8 cellular contexts compared by ENCODE assay signal in the genomic region with DNA sequence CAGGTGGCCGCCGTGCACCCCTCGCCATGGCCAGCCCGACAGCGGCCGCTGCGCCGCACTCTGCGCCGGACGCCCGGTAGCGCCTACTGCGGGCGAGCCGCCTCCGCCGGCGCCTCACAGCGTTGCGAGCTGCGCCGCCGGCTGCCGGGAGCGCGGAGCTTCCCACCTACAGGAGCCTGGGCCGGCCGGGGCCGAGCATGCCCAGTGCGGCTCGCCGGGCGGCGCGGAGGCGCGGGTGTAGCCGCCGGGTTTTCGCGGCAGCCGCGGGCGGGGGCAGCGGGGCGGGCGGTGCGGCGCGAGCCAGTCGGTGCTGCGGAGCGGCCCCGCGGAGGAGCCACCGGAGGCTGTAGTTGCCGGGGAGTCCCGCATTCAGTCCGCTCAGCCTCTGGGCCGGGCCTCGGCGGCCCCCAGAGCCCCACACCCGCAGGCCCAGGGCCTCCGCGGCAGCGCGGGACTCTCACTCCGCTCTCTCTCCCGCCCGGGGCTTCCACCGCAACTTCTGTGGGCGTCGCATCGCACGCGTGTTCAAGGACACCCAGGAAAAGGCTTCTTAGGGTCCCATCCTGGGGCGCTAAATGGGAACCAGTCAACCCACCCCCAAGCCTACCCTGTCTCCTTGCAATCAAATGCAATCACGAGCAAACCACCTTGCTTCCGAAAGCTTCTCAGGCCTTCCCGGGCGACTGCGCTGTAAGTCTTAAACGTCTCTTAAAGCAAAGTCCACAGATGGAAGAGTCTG. TPM values are rescaled to one million over a fixed set of nuclear protein-coding genes. Genes with fewer than 3 reads are reported as not detected.
DNase-seq lines count a peak whose midpoint lies in the region; ATAC-seq and TF ChIP-seq lines count a peak whose summit lies in the region.

TSS of gene MFAP3L (minus strand) at position 143 of the 739 bp plus-strand sequence. CDS start 20,518 bp downstream, outside the sequence.

- H3K27me3 ChIP-seq in HUES64 (ENCODE audit: insufficient read depth, low read length) (peaks cover 60% of the 10 kb centered on the region), neural progenitor cell (peaks cover 44% of the 10 kb centered on the region)

- no peaks in the 10 kb centered on the region; the same call in 1 of the 2 replicates for H3K9me3 ChIP-seq in HUES64 (ENCODE audit: insufficient read depth, low read depth, low read length)
- no peaks in the 10 kb centered on the region for H3K9me3 ChIP-seq in neural progenitor cell (ENCODE audit: low read depth)

- H3K79me2 ChIP-seq in neural progenitor cell (ENCODE audit: low read depth): peaks cover 1% of the 10 kb centered on the region

- peak within 1 kb of the TSS; percentile 95 for H3K4me3 Mint-ChIP-seq in neural progenitor cell
- H3K4me3 Mint-ChIP-seq in stimulated activated naive CD8-positive, alpha-beta T cell treated with anti-CD3 and anti-CD28 coated beads, Interleukin-15, amount 100 ng/mL, for 72 hours: peak within 1 kb of the TSS; percentile 89 to 90

- H3K27ac Mint-ChIP-seq in neural progenitor cell: peak within 1 kb of the TSS; percentile 98
- H3K27ac Mint-ChIP-seq in stimulated activated naive CD8-positive, alpha-beta T cell treated with anti-CD3 and anti-CD28 coated beads, Interleukin-15, amount 100 ng/mL, for 72 hours: peak within 1 kb of the TSS; percentile 96 to 97

- peak within 1 kb of the TSS; percentile 94 for H3K4me2 ChIP-seq in neural progenitor cell

- H3K36me3 ChIP-seq in HUES64 (ENCODE audit: insufficient read depth, low read length) (no peaks in the 10 kb centered on the region), neural progenitor cell (no peaks in the 10 kb centered on the region)

- H3K4me1 ChIP-seq in HUES64 (ENCODE audit: insufficient read depth, low read length): no peaks in the 10 kb centered on the region; the same call in 1 of the 2 replicates
- H3K4me1 ChIP-seq in neural progenitor cell: peaks cover 16% of the 10 kb centered on the region

- WGBS in HUES64: under 1% methylated on average over 84 of the region's 84 CpGs

- peak within 1 kb of the TSS; percentile 91 for H2AFZ ChIP-seq in neural progenitor cell (replicated peaks)

- peaks cover 6% of the 10 kb centered on the region for H3F3A ChIP-seq in neural progenitor cell (ENCODE audit: low read depth)

- peak; percentile 89 for ATAC-seq in GM21528 (IDR thresholded peaks at IDR 0.05; ENCODE audit: low FRiP score, unreplicated experiment)
- ATAC-seq in stimulated activated naive CD8-positive, alpha-beta T cell treated with anti-CD3 and anti-CD28 coated beads, Interleukin-15, amount 100 ng/mL, for 72 hours: peak; percentile 88

- H3K4me3 ChIP-seq in HUES64 (ENCODE audit: low read length): peak within 1 kb of the TSS; percentile 73
- H3K4me3 ChIP-seq in neural progenitor cell: peak within 1 kb of the TSS; percentile 72

- TF ChIP-seq CTCF in neural progenitor cell (IDR thresholded peaks at IDR 0.05): peak; percentile 20

- peaks cover 2% of the 10 kb centered on the region for H3K36me3 Mint-ChIP-seq in neural progenitor cell

- DNase-seq in DMS 273 (lab: John Stamatoyannopoulos, UW; ENCODE audit: unreplicated experiment) (peak; percentile 91), SHP77 treated with DMSO at 0.1 percent for 48 hours (lab: John Stamatoyannopoulos, UW) (peak; percentile 42), foreskin melanocyte (peak; percentile 71), neural progenitor cell (ENCODE audit: low spot score) (peak; percentile 97)
- peak; percentile 44 to 74 (median 48) for DNase-seq in activated naive CD4-positive, alpha-beta T cell (lab: John Stamatoyannopoulos, UW)
- peak; percentile 89 to 90 for DNase-seq in stimulated activated naive CD8-positive, alpha-beta T cell treated with anti-CD3 and anti-CD28 coated beads, Interleukin-15, amount 100 ng/mL, for 72 hours

- peaks cover 7% of the 10 kb centered on the region for H3K4me1 Mint-ChIP-seq in neural progenitor cell
- peaks cover 14% of the 10 kb centered on the region for H3K4me1 Mint-ChIP-seq in stimulated activated naive CD8-positive, alpha-beta T cell treated with anti-CD3 and anti-CD28 coated beads, Interleukin-15, amount 100 ng/mL, for 72 hours

- H3K9ac ChIP-seq in HUES64 (ENCODE audit: low read depth, low read length) (peak within 1 kb of the TSS; percentile 74), neural progenitor cell (peak within 1 kb of the TSS; percentile 53)

- peaks cover 16% of the 10 kb centered on the region for H3K27me3 Mint-ChIP-seq in neural progenitor cell (ENCODE audit: insufficient read depth, low read depth)
- H3K27me3 Mint-ChIP-seq in stimulated activated naive CD8-positive, alpha-beta T cell treated with anti-CD3 and anti-CD28 coated beads, Interleukin-15, amount 100 ng/mL, for 72 hours: peaks cover 33% of the 10 kb centered on the region

- H3K27ac ChIP-seq in HUES64 (ENCODE audit: low read depth, low read length): peak within 1 kb of the TSS; percentile 72; the same call in 1 of the 2 replicates
- peak within 1 kb of the TSS; percentile 79 for H3K27ac ChIP-seq in neural progenitor cell

- H4K20me1 ChIP-seq in neural progenitor cell (ENCODE audit: low read depth): no peaks in the 10 kb centered on the region

- no peaks in the 10 kb centered on the region for H3K9me3 Mint-ChIP-seq in neural progenitor cell
- H3K9me3 Mint-ChIP-seq in stimulated activated naive CD8-positive, alpha-beta T cell treated with anti-CD3 and anti-CD28 coated beads, Interleukin-15, amount 100 ng/mL, for 72 hours: peaks cover 0 to 6% of the 10 kb centered on the region in 2 donors

RNA-seq across cellular contexts. Expression of gene MFAP3L, which starts in this region (rescaled TPM):
- polyA plus RNA-seq in HUES64 (2013, experiment 1 of 2): 4.7 TPM
- 4.8 TPM for polyA plus RNA-seq in HUES64 (2013, experiment 2 of 2)
- 30.7 and 35.5 TPM in 2 replicates for total RNA-seq in neural progenitor cell (ENCODE audit: low replicate concordance)

Comparison
In these comparisons a context has a peak if more than half of its experiments do, and no peak if none do; other contexts are left out.
1. Peak in every context shown above with its lines: DNase-seq, ATAC-seq, H3K4me3 ChIP-seq and H3K27ac ChIP-seq.
2. DNase-seq: peak in every context shown above with its lines; median percentile 97 in neural progenitor cell; 91 in DMS 273; 90 in stimulated activated naive CD8-positive, alpha-beta T cell treated with anti-CD3 and anti-CD28 coated beads, Interleukin-15, amount 100 ng/mL, for 72 hours; 71 in foreskin melanocyte; 48 in activated naive CD4-positive, alpha-beta T cell; 42 in SHP77 treated with DMSO at 0.1 percent for 48 hours.